In genomic region chr2:74138219-74138951, GRCh38 we compare ENCODE assay signal across 22 cellular contexts. TPM values are rescaled to one million over a fixed set of nuclear protein-coding genes. Genes with fewer than 3 reads are reported as not detected.
DNase-seq lines count a peak whose midpoint lies in the region; ATAC-seq, FAIRE-seq and TF ChIP-seq lines count a peak whose summit lies in the region.
"Had no signal": no experiment of that assay in that cellular context is flagged by ENCODE, and none has a peak within 500 bp of the region (broad histone marks: within the 10 kb centered on the region; RNA-seq: fewer than 3 reads in every experiment).

No MANE protein-coding gene starts in this region.

- TF ChIP-seq CTCF in K562 (IDR thresholded peaks at IDR 0.05 in 2 of 3, conservative IDR thresholded peaks at IDR 0.05 in 1 of 3; ENCODE audit: insufficient read depth in 2 of 3, low read depth in 1 of 3, low read length in 3 of 3) (no peak), osteocyte (IDR thresholded peaks at IDR 0.05) (no peak)

- H3K27me3 ChIP-seq in H7 (ENCODE audit: control insufficient read depth, insufficient read depth, low read length) (no peaks in the 10 kb centered on the region), K562 (ENCODE audit: control insufficient read depth in 2 of 2, insufficient read depth in 2 of 2, low read length in 2 of 2) (no peaks in the 10 kb centered on the region)
- H3K27me3 ChIP-seq: MG63 had no signal

- H3K4me3 Mint-ChIP-seq in activated CD8-positive, alpha-beta memory T cell treated with anti-CD3 and anti-CD28 coated beads, Interleukin-2, amount 10 ng/mL, durations not matched to agents 7 days and 5 days, result no peak overlapping the region
- H3K4me3 Mint-ChIP-seq in osteocyte (ENCODE audit: unreplicated experiment), result no peak overlapping the region
- H3K4me3 Mint-ChIP-seq: IgD-negative memory B cell had no signal

- H3K9me3 Mint-ChIP-seq in activated CD8-positive, alpha-beta memory T cell treated with anti-CD3 and anti-CD28 coated beads, Interleukin-2, amount 10 ng/mL, durations not matched to agents 7 days and 5 days (ENCODE audit: low read depth), result no peaks in the 10 kb centered on the region
- H3K9me3 Mint-ChIP-seq in osteocyte (ENCODE audit: unreplicated experiment), result no peaks in the 10 kb centered on the region
- H3K9me3 Mint-ChIP-seq: IgD-negative memory B cell had no signal

- H3K27ac ChIP-seq in K562 (ENCODE audit: extremely low read depth, low read depth, low read length), result no peak overlapping the region
- H3K27ac ChIP-seq: 22Rv1 had no signal

- H2AFZ ChIP-seq in K562 (ENCODE audit: low read depth, low read length), result no peak overlapping the region

- DNase-seq in activated CD8-positive, alpha-beta memory T cell treated with anti-CD3 and anti-CD28 coated beads, Interleukin-2, amount 50 U/mL, for 48 hours, result peak; percentile 38
- DNase-seq in activated CD8-positive, alpha-beta memory T cell treated with anti-CD3 and anti-CD28 coated beads, Interleukin-2, amount 10 ng/mL, durations not matched to agents 7 days and 5 days, result no peak
- DNase-seq in H7, result peak; percentile 19
- DNase-seq in K562 (ENCODE audit: extremely low read depth in 1 of 4, low spot score in 3 of 4), result no peak
- DNase-seq in osteocyte (ENCODE audit: extremely low spot score, unreplicated experiment), result peak; percentile 80
- DNase-seq in effector CD8-positive, alpha-beta T cell (lab: John Stamatoyannopoulos, UW), result no peak
- DNase-seq: DMS53, EL, GF-D8, GOT3, Kasumi-1, MG63, NCI-H1417, NCI-H187, NCI-H446, NCI-H526, Right ventricle myocardium superior had no signal

- H3K36me3 ChIP-seq in H7 (replicated peaks; ENCODE audit: control insufficient read depth, insufficient read depth, low read length) (peaks cover 7% of the 10 kb centered on the region), K562 (ENCODE audit: control insufficient read depth, insufficient read depth, low read length) (peaks cover 86% of the 10 kb centered on the region; the same call in 2 of the 3 replicates)

- peaks cover 3 to 19% of the 10 kb centered on the region in 2 experiments; a peak in 4 of 5 replicates for H3K4me1 ChIP-seq in K562 (replicated peaks in 1 of 2; ENCODE audit: control insufficient read depth in 2 of 2, insufficient read depth in 2 of 2, low read length in 2 of 2)

- peaks cover 50% of the 10 kb centered on the region for H3K79me2 ChIP-seq in K562 (ENCODE audit: control insufficient read depth, insufficient read depth, low read length)

- no peak overlapping the region for H3K4me2 ChIP-seq in K562 (ENCODE audit: insufficient read depth, low read length)

- in situ Hi-C loops in K562 (cut with MboI), result no loop called here

- no peaks in the 10 kb centered on the region for H3K4me1 Mint-ChIP-seq in activated CD8-positive, alpha-beta memory T cell treated with anti-CD3 and anti-CD28 coated beads, Interleukin-2, amount 10 ng/mL, durations not matched to agents 7 days and 5 days
- H3K4me1 Mint-ChIP-seq in osteocyte (ENCODE audit: unreplicated experiment), result no peaks in the 10 kb centered on the region

- H3K9ac ChIP-seq in K562 (ENCODE audit: insufficient read depth in 1 of 2, low read depth in 2 of 2, low read length in 2 of 2), result peak overlapping the region in 1 of 2 experiments; percentile 72; a peak in 2 of 4 replicates

- H3K27me3 Mint-ChIP-seq in activated CD8-positive, alpha-beta memory T cell treated with anti-CD3 and anti-CD28 coated beads, Interleukin-2, amount 10 ng/mL, durations not matched to agents 7 days and 5 days, result no peaks in the 10 kb centered on the region
- H3K27me3 Mint-ChIP-seq in osteocyte (ENCODE audit: unreplicated experiment), result no peaks in the 10 kb centered on the region
- H3K27me3 Mint-ChIP-seq: IgD-negative memory B cell had no signal

- no peak for ATAC-seq in activated CD8-positive, alpha-beta memory T cell treated with anti-CD3 and anti-CD28 coated beads, Interleukin-2, amount 10 ng/mL, durations not matched to agents 7 days and 5 days
- no peak for ATAC-seq in K562
- ATAC-seq in HG02678 (IDR thresholded peaks at IDR 0.05; ENCODE audit: unreplicated experiment), result no peak
- ATAC-seq in GM18870 (IDR thresholded peaks at IDR 0.05; ENCODE audit: unreplicated experiment), result no peak

- no TSS peak for BruUV-seq in K562 (replicated peaks; lab: Mats Ljungman, UMichigan)

- no peaks in the 10 kb centered on the region for H3K9me3 ChIP-seq in K562 (replicated peaks; ENCODE audit: control insufficient read depth, insufficient read depth, low read depth, low read length)
- H3K9me3 ChIP-seq: MG63 had no signal

- H3K27ac Mint-ChIP-seq in activated CD8-positive, alpha-beta memory T cell treated with anti-CD3 and anti-CD28 coated beads, Interleukin-2, amount 10 ng/mL, durations not matched to agents 7 days and 5 days, result no peak overlapping the region
- no peak overlapping the region for H3K27ac Mint-ChIP-seq in osteocyte (ENCODE audit: unreplicated experiment)

- POLR2A ChIA-PET in K562 (lab: Yijun Ruan, JAX), result interaction anchor here (0.6 to 1.4 kb wide), 4 partner anchors 9 to 202 kb away, joined by 3 to 10 read pairs (median 4); no protein-coding TSS in a partner anchor

- CTCF ChIA-PET in activated CD8-positive, alpha-beta memory T cell treated with anti-CD3 and anti-CD28 coated beads, Interleukin-2, amount 10 ng/mL, durations not matched to agents 7 days and 5 days (lab: Charles Lee), result interaction anchor here (0.8 to 1.1 kb wide), 3 partner anchors 9 to 315 kb away, joined by 3 read pairs; no protein-coding TSS in a partner anchor
- CTCF ChIA-PET in K562 (lab: Yijun Ruan, JAX; ENCODE audit: low intra/inter-chr PET ratio), result no interaction called here

- 95% methylated on average over 12 of the region's 13 CpGs for WGBS in K562 (ENCODE audit: insufficient coverage, low coverage, missing lambda C conversion rate)

- TF ChIP-seq POLR2A in K562 (conservative IDR thresholded peaks at IDR 0.05), result no peak

- intact Hi-C loops in K562 (cut with micrococcal nuclease), result no loop called here

- peaks cover 12% of the 10 kb centered on the region; the same call in 1 of the 2 replicates for H4K20me1 ChIP-seq in K562 (replicated peaks; ENCODE audit: control insufficient read depth, insufficient read depth, low read length)

- no peak for FAIRE-seq in K562 (lab: Jason Lieb, UNC)
- FAIRE-seq: D721Med had no signal

- H3K9me1 ChIP-seq in K562 (ENCODE audit: control insufficient read depth, insufficient read depth, low read length), result no peaks in the 10 kb centered on the region

- TF ChIP-seq RAD21 in K562 (CRISPR knock-in tag; conservative IDR thresholded peaks at IDR 0.05 in 1 of 2, IDR thresholded peaks at IDR 0.05 in 1 of 2), result no peak

- TF ChIP-seq EP300 in K562 (IDR thresholded peaks at IDR 0.05; ENCODE audit: low read length), result no peak

- H3K36me3 Mint-ChIP-seq in activated CD8-positive, alpha-beta memory T cell treated with anti-CD3 and anti-CD28 coated beads, Interleukin-2, amount 10 ng/mL, durations not matched to agents 7 days and 5 days, result peaks cover 16% of the 10 kb centered on the region
- H3K36me3 Mint-ChIP-seq in osteocyte (ENCODE audit: unreplicated experiment), result peaks cover 20% of the 10 kb centered on the region

- no peak overlapping the region for H3K4me3 ChIP-seq in H7 (ENCODE audit: insufficient read depth, low read depth, low read length)
- no peak overlapping the region for H3K4me3 ChIP-seq in K562
- H3K4me3 ChIP-seq: MG63 had no signal

RNA-seq across cellular contexts. Expression of gene BOLA3, which starts 9.3 kb away (rescaled TPM):
- 10 to 100 TPM; 69.5 to 76.1 TPM for total RNA-seq in activated CD8-positive, alpha-beta memory T cell treated with anti-CD3 and anti-CD28 coated beads, Interleukin-2, amount 10 ng/mL, durations not matched to agents 7 days and 5 days
- 63.3 and 77.2 TPM in 2 replicates for total RNA-seq in H7 (2014; rRNA removed; shearing (Covaris generic))
- 14.4 and 23.0 TPM in 2 replicates for total RNA-seq in K562 (2011; cell fraction: chromatin; rRNA removed; ENCODE audit: low replicate concordance)
- total RNA-seq in K562 (2011; cell fraction: nucleolus; rRNA removed), result 18.7 and 26.0 TPM in 2 replicates
- 32.8 and 60.1 TPM in 2 replicates for total RNA-seq in K562 (2011; cell fraction: nucleoplasm; rRNA removed)
- total RNA-seq in K562 (2014; rRNA removed) (219 and 255 TPM in 2 replicates), K562 (2014; rRNA removed; fragmentation: Illumina TruSeq; extraction: Trizol) (149 and 159 TPM in 2 replicates), K562 (2015; rRNA removed; fragmentation: Illumina TruSeq; extraction: Trizol) (205 and 206 TPM in 2 replicates), K562 (2021) (164 and 214 TPM in 2 replicates), osteocyte (22.4 and 23.1 TPM in 2 replicates)
- polyA plus RNA-seq in K562 (2011; rRNA removed) (105 and 175 TPM in 2 replicates), K562 (2014; fragmentation: Illumina TruSeq; extraction: Trizol) (280 and 324 TPM in 2 replicates), K562 (2014; fragmentation: Nextera tagmentation; extraction: Ambion mirVana) (100 to 1,000 TPM; 328 to 385 TPM), K562 (2014; rRNA removed) (352 and 619 TPM in 2 replicates)
- 82.7 and 104 TPM in 2 replicates for polyA plus RNA-seq in K562 (2011; cell fraction: cytosol; rRNA removed)
- 23.7 and 24.3 TPM in 2 replicates for polyA plus RNA-seq in K562 (2011; cell fraction: nucleus; rRNA removed)
- 92.8 and 261 TPM in 2 replicates for polyA plus RNA-seq in K562 (2012)
- 19.9 and 35.3 TPM in 2 replicates for polyA minus RNA-seq in K562 (2011; rRNA and poly(A)+ RNA removed)
- 13.4 and 28.6 TPM in 2 replicates for polyA minus RNA-seq in K562 (2011; cell fraction: cytosol; rRNA and poly(A)+ RNA removed)
- polyA minus RNA-seq in K562 (2011; cell fraction: nucleus; rRNA and poly(A)+ RNA removed), result 10.4 and 12.7 TPM in 2 replicates

RNA-seq across cellular contexts. Expression of gene MOB1A, which starts 40.3 kb away (rescaled TPM):
- total RNA-seq in activated CD8-positive, alpha-beta memory T cell treated with anti-CD3 and anti-CD28 coated beads, Interleukin-2, amount 10 ng/mL, durations not matched to agents 7 days and 5 days, result 100 to 1,000 TPM; 183 to 220 TPM
- total RNA-seq in H7 (2014; rRNA removed; shearing (Covaris generic)), result 75.5 and 84.6 TPM in 2 replicates
- total RNA-seq in K562 (2011; cell fraction: chromatin; rRNA removed; ENCODE audit: low replicate concordance), result 29.1 and 59.2 TPM in 2 replicates
- total RNA-seq in K562 (2011; cell fraction: nucleolus; rRNA removed), result 17.2 and 18.4 TPM in 2 replicates
- total RNA-seq in K562 (2011; cell fraction: nucleoplasm; rRNA removed), result 56.6 and 101 TPM in 2 replicates
- 53.5 and 60.5 TPM in 2 replicates for total RNA-seq in K562 (2014; rRNA removed)
- total RNA-seq in K562 (2014; rRNA removed; fragmentation: Illumina TruSeq; extraction: Trizol), result 93.3 and 96.5 TPM in 2 replicates
- total RNA-seq in K562 (2015; rRNA removed; fragmentation: Illumina TruSeq; extraction: Trizol), result 84.6 and 97.7 TPM in 2 replicates
- total RNA-seq in K562 (2021), result 99.2 and 100 TPM in 2 replicates
- polyA plus RNA-seq in K562 (2011; rRNA removed), result 50.4 and 93.1 TPM in 2 replicates
- polyA plus RNA-seq in K562 (2011; cell fraction: cytosol; rRNA removed), result 17.5 and 28.8 TPM in 2 replicates
- polyA plus RNA-seq in K562 (2011; cell fraction: nucleus; rRNA removed), result 14.6 and 15.4 TPM in 2 replicates
- 39.7 and 47.2 TPM in 2 replicates for polyA plus RNA-seq in K562 (2012)
- polyA plus RNA-seq in K562 (2014; fragmentation: Illumina TruSeq; extraction: Trizol), result 52.6 and 60.2 TPM in 2 replicates
- polyA plus RNA-seq in K562 (2014; fragmentation: Nextera tagmentation; extraction: Ambion mirVana), result 10 to 100 TPM; 24.8 to 27.0 TPM
- polyA plus RNA-seq in K562 (2014; rRNA removed), result 46.7 and 57.3 TPM in 2 replicates
- 85.7 and 103 TPM in 2 replicates for polyA minus RNA-seq in K562 (2011; rRNA and poly(A)+ RNA removed)
- 15.6 and 30.0 TPM in 2 replicates for polyA minus RNA-seq in K562 (2011; cell fraction: cytosol; rRNA and poly(A)+ RNA removed)
- 10.2 and 12.0 TPM in 2 replicates for polyA minus RNA-seq in K562 (2011; cell fraction: nucleus; rRNA and poly(A)+ RNA removed)
- total RNA-seq in osteocyte, result 96.1 and 96.3 TPM in 2 replicates

Comparison
In these comparisons a context has a peak if more than half of its experiments do, and no peak if none do; other contexts are left out.
1. DNase-seq: peak in activated CD8-positive, alpha-beta memory T cell treated with anti-CD3 and anti-CD28 coated beads, Interleukin-2, amount 50 U/mL, for 48 hours (single experiment), H7 (single experiment) and osteocyte (single experiment); none in activated CD8-positive, alpha-beta memory T cell treated with anti-CD3 and anti-CD28 coated beads, Interleukin-2, amount 10 ng/mL, durations not matched to agents 7 days and 5 days (single experiment), K562 (0 of 4) and effector CD8-positive, alpha-beta T cell (single experiment).